Comparison of ENCODE assay signal across 28 cellular contexts in genomic region chr4:183966371-183966770, GRCh38.
DNase-seq lines count a peak whose midpoint lies in the region; ATAC-seq and TF ChIP-seq lines count a peak whose summit lies in the region.
"Had no signal": no experiment of that assay in that cellular context is flagged by ENCODE, and none has a peak within 500 bp of the region (broad histone marks: within the 10 kb centered on the region; RNA-seq: fewer than 3 reads in every experiment).

No MANE protein-coding gene starts in this region.

- H3K4me3 ChIP-seq in IMR-90 (ENCODE audit: insufficient read depth, low read depth, low read length) (no peak overlapping the region), MG63 (no peak overlapping the region)
- H3K4me3 ChIP-seq: GM23248, left lung, pancreas, testis had no signal

- no peaks in the 10 kb centered on the region for H4K20me1 ChIP-seq in IMR-90 (ENCODE audit: insufficient read depth, low read length)

- H3K56ac ChIP-seq in IMR-90 (ENCODE audit: extremely low read depth, insufficient read depth, low read length), result no peak overlapping the region

- H3K4ac ChIP-seq in IMR-90 (ENCODE audit: low read depth, low read length), result no peak overlapping the region

- peak; percentile 76 for DNase-seq in NK-92 treated with Interleukin-12 subunit alpha and Interleukin-12 subunit beta, amount 100 ng/mL, for 24 hours (lab: John Stamatoyannopoulos, UW)
- DNase-seq in NK-92 (lab: John Stamatoyannopoulos, UW; ENCODE audit: unreplicated experiment) (no peak), IMR-90 (peak; percentile 4), SW480 (ENCODE audit: low spot score) (peak; percentile 79), kidney glomerular epithelial cell (lab: John Stamatoyannopoulos, UW) (peak; percentile 23), MG63 (no peak)
- DNase-seq: activated CD4-positive, alpha-beta T cell treated with anti-CD3 and anti-CD28 coated beads, Interleukin-2, amount 10 ng/mL, durations not matched to agents 24 days and 14 days; activated effector memory CD4-positive, alpha-beta T cell treated with anti-CD3 and anti-CD28 coated beads, Interleukin-2, amount 50 U/mL, for 16 hours; activated naive CD8-positive, alpha-beta T cell treated with anti-CD3 and anti-CD28 coated beads, Interleukin-2, amount 10 ng/mL, durations not matched to agents 7 days and 5 days; activated T-cell treated with anti-CD3 and anti-CD28 coated beads, Interleukin-2, amount 50 U/mL, for 1 hour; central memory CD4-positive, alpha-beta T cell; cortex of kidney; effector memory CD4-positive, alpha-beta T cell; GM23248; Kasumi-1; left lung; mesenchymal stem cell; NCI-H1105; NCI-H187 treated with DMSO at 0.1 percent for 48 hours; NCI-H524 treated with DMSO at 0.1 percent for 48 hours; pancreas; SIG-M5; small intestine; stimulated activated naive CD4-positive, alpha-beta T cell treated with Interleukin-2 at 50 U/mL for 16 hours; testis had no signal

- WGBS in IMR-90 (ENCODE audit: extremely low coverage in 2 of 2, insufficient read length in 1 of 2), 2 experiments, result 100% methylated on average over 1 of the region's 8 CpGs; no CpG with 5 or more reads in 1 of the 2 experiments

- TF ChIP-seq CTCF in IMR-90 (conservative IDR thresholded peaks at IDR 0.05; ENCODE audit: low read depth, low read length), result no peak

- no peak overlapping the region for H3K9ac ChIP-seq in IMR-90 (ENCODE audit: low read depth, low read length)
- H3K9ac ChIP-seq: GM23248 had no signal

- no peak overlapping the region for H2BK5ac ChIP-seq in IMR-90 (ENCODE audit: low read depth, low read length, poor library complexity, severe bottlenecking)

- no peak overlapping the region for H2AFZ ChIP-seq in IMR-90 (replicated peaks; ENCODE audit: low read length, poor library complexity)
- H2AFZ ChIP-seq: GM23248 had no signal

- no peak for TF ChIP-seq POLR2A in IMR-90 (IDR thresholded peaks at IDR 0.05; ENCODE audit: low read depth, low read length)

- H4K5ac ChIP-seq in IMR-90 (ENCODE audit: low read depth, low read length), result no peak overlapping the region

- in situ Hi-C loops in IMR-90 (cut with MboI; ENCODE audit: low sequenced_read_pairs), result no loop called here

- intact Hi-C loops in IMR-90 (cut with micrococcal nuclease), result no loop called here

- H3K79me1 ChIP-seq in IMR-90 (ENCODE audit: low read depth in 1 of 2, low read length in 2 of 2), result no peaks in the 10 kb centered on the region

- H3K14ac ChIP-seq in IMR-90 (replicated peaks; ENCODE audit: low read depth, low read length), result no peak overlapping the region

- H2AK9ac ChIP-seq in IMR-90 (replicated peaks; ENCODE audit: low read depth, low read length, poor library complexity), result no peak overlapping the region

- no peak overlapping the region for H2BK120ac ChIP-seq in IMR-90 (ENCODE audit: low read depth, low read length)

- dilution Hi-C loops in IMR-90 (cut with HindIII; ENCODE audit: low sequenced_read_pairs, unreplicated experiment), result no loop called here

- no peaks in the 10 kb centered on the region for H3K4me1 ChIP-seq in IMR-90 (ENCODE audit: control insufficient read depth, insufficient read depth, low read length)
- H3K4me1 ChIP-seq: left lung, testis had no signal

- no peak overlapping the region for H2AK5ac ChIP-seq in IMR-90 (ENCODE audit: low read depth, low read length)

- no TSS peak for BruUV-seq in IMR-90 (replicated peaks; lab: Mats Ljungman, UMichigan)

- no peak overlapping the region for H4K91ac ChIP-seq in IMR-90 (ENCODE audit: insufficient read depth, low read depth, low read length)

- no peak overlapping the region for H2BK20ac ChIP-seq in IMR-90 (ENCODE audit: low read depth, low read length)

- no peak overlapping the region for H3K4me2 ChIP-seq in IMR-90 (ENCODE audit: low read depth, low read length)

- no peak overlapping the region for H2BK15ac ChIP-seq in IMR-90 (ENCODE audit: low read depth, low read length)

- H3K9me1 ChIP-seq in IMR-90 (ENCODE audit: insufficient read depth, low read length), result no peaks in the 10 kb centered on the region

- ATAC-seq in IMR-90 (ENCODE audit: low read depth) (no peak), GM19035 (IDR thresholded peaks at IDR 0.05; ENCODE audit: unreplicated experiment) (no peak), HG03378 (IDR thresholded peaks at IDR 0.05; ENCODE audit: unreplicated experiment) (no peak)
- ATAC-seq: left lung, pancreas had no signal

- H3K27ac ChIP-seq in IMR-90 (ENCODE audit: insufficient read depth, low read length), result no peak overlapping the region
- H3K27ac ChIP-seq: epithelial cell of prostate, GM23248, left lung, pancreas, testis had no signal

- H3K9me3 ChIP-seq in IMR-90 (ENCODE audit: control insufficient read depth, insufficient read depth, low read length) (no peaks in the 10 kb centered on the region), MG63 (no peaks in the 10 kb centered on the region)
- H3K9me3 ChIP-seq: left lung, pancreas, testis had no signal

- H3K36me3 ChIP-seq in IMR-90 (ENCODE audit: control insufficient read depth, insufficient read depth, low read length), result no peaks in the 10 kb centered on the region
- no peaks in the 10 kb centered on the region for H3K36me3 ChIP-seq in MG63
- H3K36me3 ChIP-seq: left lung, pancreas had no signal

- POLR2A ChIA-PET in IMR-90 (lab: Charles Lee; ENCODE audit: unreplicated experiment), result no interaction called here

- H3K23ac ChIP-seq in IMR-90 (ENCODE audit: low read depth, low read length), result no peak overlapping the region

- H3K27me3 ChIP-seq in IMR-90 (ENCODE audit: control insufficient read depth, insufficient read depth, low read length) (no peaks in the 10 kb centered on the region), MG63 (no peaks in the 10 kb centered on the region)
- H3K27me3 ChIP-seq: left lung, pancreas, testis had no signal

- TF ChIP-seq RAD21 in IMR-90 (IDR thresholded peaks at IDR 0.05; ENCODE audit: low read length), result no peak

- CTCF ChIA-PET in IMR-90 (lab: Yijun Ruan, JAX), result interaction anchor here (0.7 kb wide), 1 partner anchor 532 kb away, joined by 3 read pairs; no protein-coding TSS in a partner anchor

- H3K18ac ChIP-seq in IMR-90 (ENCODE audit: low read depth, low read length), result no peak overlapping the region

- no peak overlapping the region for H4K8ac ChIP-seq in IMR-90 (ENCODE audit: low read depth in 2 of 2, low read length in 2 of 2)

TF ChIP-seq in IMR-90, 13 proteins besides CTCF, POLR2A, EP300 and RAD21:
- no peak for TF ChIP-seq CHD1 (IDR thresholded peaks at IDR 0.05; ENCODE audit: low read depth, low read length)
- no peak for TF ChIP-seq NFE2L2 (IDR thresholded peaks at IDR 0.05; ENCODE audit: low read depth, low read length)
- no peak for TF ChIP-seq RFX5 (IDR thresholded peaks at IDR 0.05; ENCODE audit: low read depth, low read length)
- no peak for TF ChIP-seq CEBPB (IDR thresholded peaks at IDR 0.05; ENCODE audit: low read depth, low read length)
- no peak for TF ChIP-seq MXI1 (IDR thresholded peaks at IDR 0.05; ENCODE audit: borderline replicate concordance, low read depth, low read length)
- no peak for TF ChIP-seq RCOR1 (IDR thresholded peaks at IDR 0.05; ENCODE audit: insufficient replicate concordance, low read length)
TF ChIP-seq in IMR-90: peak in this region for 0.

Comparison
In these comparisons a context has a peak if more than half of its experiments do, and no peak if none do; other contexts are left out.
1. DNase-seq: peak in NK-92 treated with Interleukin-12 subunit alpha and Interleukin-12 subunit beta, amount 100 ng/mL, for 24 hours (single experiment), IMR-90 (single experiment), SW480 (single experiment) and kidney glomerular epithelial cell (single experiment); none in NK-92 (single experiment) and MG63 (single experiment).